ENCODE assay signal across 8 cellular contexts in genomic region chr1:23798662-23799142, GRCh38.
A peak's percentile ranks its signal among the peaks of the same experiment; 100 is the strongest.
DNase-seq lines count a peak whose midpoint lies in the region; ATAC-seq lines count a peak whose summit lies in the region.

No MANE protein-coding gene starts in this region.

- peak overlapping the region; percentile 76 for H3K27ac Mint-ChIP-seq in stimulated activated memory B cell treated with anti-CD40 and anti-IgM and Interleukin-4, amounts not matched to agents 10 μg/mL and 1 μg/mL and 100 μg/mL, for 72 hours

- H3K36me3 Mint-ChIP-seq in stimulated activated memory B cell treated with anti-CD40 and anti-IgM and Interleukin-4, amounts not matched to agents 10 μg/mL and 1 μg/mL and 100 μg/mL, for 72 hours: peaks cover 29% of the 10 kb centered on the region

- H3K27me3 Mint-ChIP-seq in stimulated activated memory B cell treated with anti-CD40 and anti-IgM and Interleukin-4, amounts not matched to agents 10 μg/mL and 1 μg/mL and 100 μg/mL, for 72 hours: no peaks in the 10 kb centered on the region

- H3K4me3 Mint-ChIP-seq in stimulated activated memory B cell treated with anti-CD40 and anti-IgM and Interleukin-4, amounts not matched to agents 10 μg/mL and 1 μg/mL and 100 μg/mL, for 72 hours: peak overlapping the region; percentile 26

- DNase-seq in activated CD4-positive, alpha-beta T cell treated with anti-CD3 and anti-CD28 coated beads for 48 hours: peak; percentile 32
- DNase-seq in activated CD4-positive, alpha-beta T cell treated with anti-CD3 and anti-CD28 coated beads, Interleukin-2, amount 50 U/mL, for 1 hour: no peak
- peak; percentile 30 to 49 for DNase-seq in activated T-cell treated with anti-CD3 and anti-CD28 coated beads, Interleukin-2, amount 50 U/mL, for 48 hours
- DNase-seq in iPS-NIHi7 (ENCODE audit: extremely low spot score) (peak; percentile 37), SKM-1 (lab: John Stamatoyannopoulos, UW; ENCODE audit: unreplicated experiment) (no peak), DMS79 treated with DMSO at 0.1 percent for 48 hours (lab: John Stamatoyannopoulos, UW) (no peak)

- ATAC-seq in stimulated activated memory B cell treated with anti-CD40 and anti-IgM and Interleukin-4, amounts not matched to agents 10 μg/mL and 1 μg/mL and 100 μg/mL, for 72 hours: no peak
- no peak for ATAC-seq in GM21381 (IDR thresholded peaks at IDR 0.05; ENCODE audit: unreplicated experiment)

- no peaks in the 10 kb centered on the region for H3K9me3 Mint-ChIP-seq in stimulated activated memory B cell treated with anti-CD40 and anti-IgM and Interleukin-4, amounts not matched to agents 10 μg/mL and 1 μg/mL and 100 μg/mL, for 72 hours

- peaks cover 46% of the 10 kb centered on the region for H3K4me1 Mint-ChIP-seq in stimulated activated memory B cell treated with anti-CD40 and anti-IgM and Interleukin-4, amounts not matched to agents 10 μg/mL and 1 μg/mL and 100 μg/mL, for 72 hours

Comparison
In these comparisons a context has a peak if more than half of its experiments do, and no peak if none do; other contexts are left out.
1. DNase-seq: peak in activated CD4-positive, alpha-beta T cell treated with anti-CD3 and anti-CD28 coated beads for 48 hours (single experiment), activated T-cell treated with anti-CD3 and anti-CD28 coated beads, Interleukin-2, amount 50 U/mL, for 48 hours (2 of 2) and iPS-NIHi7 (single experiment); none in activated CD4-positive, alpha-beta T cell treated with anti-CD3 and anti-CD28 coated beads, Interleukin-2, amount 50 U/mL, for 1 hour (single experiment), SKM-1 (single experiment) and DMS79 treated with DMSO at 0.1 percent for 48 hours (single experiment).